1 cellular context compared by ENCODE assay signal in genomic region chr11:114247070-114247789, GRCh38.
TF ChIP-seq lines count a peak whose summit lies in the region.

No MANE protein-coding gene starts in this region.

TF ChIP-seq in K562, 482 proteins besides CTCF, POLR2A, EP300 and RAD21 (continued from another document):
- TF ChIP-seq CREB3L1 (IDR thresholded peaks at IDR 0.05; ENCODE audit: borderline replicate concordance, low read depth) (no peak), HMGN3 (IDR thresholded peaks at IDR 0.05; ENCODE audit: borderline replicate concordance, extremely low read depth, insufficient read length, low read depth, low read length) (no peak), ZNF830 (CRISPR knock-in tag; IDR thresholded peaks at IDR 0.05) (no peak), ZNF696 (CRISPR knock-in tag; conservative IDR thresholded peaks at IDR 0.05) (no peak), JUN (IDR thresholded peaks at IDR 0.05; ENCODE audit: borderline replicate concordance, low read depth, low read length) (no peak), JUN (CRISPR knock-in tag; IDR thresholded peaks at IDR 0.05; ENCODE audit: borderline replicate concordance) (no peak), ZNF561 (CRISPR knock-in tag; conservative IDR thresholded peaks at IDR 0.05) (no peak), ZBTB49 (CRISPR knock-in tag; IDR thresholded peaks at IDR 0.05; ENCODE audit: borderline replicate concordance) (no peak), GABPA (tag; conservative IDR thresholded peaks at IDR 0.05; ENCODE audit: low read depth) (no peak), MCM7 (IDR thresholded peaks at IDR 0.05) (no peak)
